ENCODE assay signal across 18 cellular contexts in the genomic region with DNA sequence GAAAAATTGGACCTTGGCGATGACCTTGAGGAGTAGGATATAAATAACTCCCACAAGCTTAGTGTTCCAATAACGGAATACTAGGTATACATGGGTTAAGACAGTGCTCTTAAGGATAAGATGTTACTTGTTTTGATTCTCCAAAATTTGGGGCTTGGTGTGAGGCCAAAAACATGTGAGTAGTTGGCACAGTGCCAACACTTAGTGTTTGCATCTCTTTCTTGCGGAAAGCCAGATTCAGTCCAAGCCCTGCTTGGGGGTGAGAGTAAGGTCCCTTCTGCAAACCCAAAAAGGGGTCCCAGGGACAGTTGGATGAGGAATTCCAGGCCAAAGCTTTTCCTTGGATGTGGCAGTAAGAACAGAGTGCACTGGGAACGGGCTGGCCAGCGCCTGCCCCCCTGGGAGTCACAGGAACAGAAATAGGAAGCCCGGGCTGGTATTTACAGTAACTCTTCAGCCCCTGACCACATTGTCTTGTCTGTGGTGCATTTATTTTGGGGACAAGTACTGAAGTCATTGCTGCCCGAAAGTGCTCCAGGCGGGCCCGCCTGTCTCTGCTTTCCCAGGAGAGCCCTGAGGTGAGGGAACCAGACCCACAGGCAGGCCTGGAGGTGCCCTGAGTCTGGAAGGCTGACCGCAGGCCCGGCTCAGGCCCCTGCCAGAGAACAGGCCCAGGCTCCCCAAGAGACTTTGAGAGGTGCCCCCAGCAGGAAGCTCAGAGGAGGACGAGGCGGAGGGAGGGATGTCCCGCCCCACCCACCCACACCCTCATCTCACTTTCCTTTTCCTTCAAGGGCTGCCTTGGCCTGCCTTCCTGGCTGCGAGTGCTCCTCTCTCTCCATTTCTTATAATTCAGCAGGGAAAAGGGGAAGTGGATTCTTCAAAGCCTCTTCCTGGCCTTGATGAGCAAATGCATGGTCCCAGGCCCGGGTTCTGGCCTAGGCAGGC.
DNase-seq lines count a peak whose midpoint lies in the region; ATAC-seq, FAIRE-seq and TF ChIP-seq lines count a peak whose summit lies in the region.
"Had no signal": no experiment of that assay in that cellular context is flagged by ENCODE, and none has a peak within 500 bp of the region (broad histone marks: within the 10 kb centered on the region; RNA-seq: fewer than 3 reads in every experiment).

No MANE protein-coding gene starts in this region.

- DNase-seq in GM12891 (ENCODE audit: insufficient read length, low spot score), result no peak
- peak; percentile 37 to 71 (median 69) for DNase-seq in right cardiac atrium
- DNase-seq in sigmoid colon, result no peak
- DNase-seq in midbrain (lab: John Stamatoyannopoulos, UW), result no peak
- no peak for DNase-seq in endothelial cell (ENCODE audit: low spot score)
- DNase-seq: activated naive CD8-positive, alpha-beta T cell treated with anti-CD3 and anti-CD28 coated beads, Interleukin-2, amount 50 U/mL, for 24 hours; CD4-positive, alpha-beta memory T cell; esophagus squamous epithelium; NCI-H187 treated with DMSO at 0.1 percent for 48 hours; NCI-H774; stimulated activated naive CD8-positive, alpha-beta T cell treated with anti-CD3 and anti-CD28 coated beads, Interleukin-15, amount 100 ng/mL, for 72 hours had no signal

- 51% methylated on average over 16 of the region's 16 CpGs for WGBS in right cardiac atrium
- WGBS in sigmoid colon, 2 donors, result 76 to 78% methylated on average over 16 of the region's 16 CpGs

- H3K9me3 ChIP-seq in OCI-LY1 (ENCODE audit: low read length) (no peaks in the 10 kb centered on the region), right cardiac atrium (ENCODE audit: control insufficient read depth, low read length) (no peaks in the 10 kb centered on the region), sigmoid colon (no peaks in the 10 kb centered on the region)
- H3K9me3 ChIP-seq: esophagus squamous epithelium, HAP-1 had no signal

- H3F3A ChIP-seq in OCI-LY1 (ENCODE audit: insufficient read depth, low read length), result no peaks in the 10 kb centered on the region

- no peaks in the 10 kb centered on the region for H3K79me2 ChIP-seq in OCI-LY1 (ENCODE audit: insufficient read depth, low read length)

- intact Hi-C loops in right cardiac atrium (cut with DNase I), result no loop called here
- intact Hi-C loops in sigmoid colon (cut with DNase I), result no loop called here

- no peak for TF ChIP-seq EP300 in sigmoid colon (IDR thresholded peaks at IDR 0.05)

- FAIRE-seq in GM12891 (lab: Jason Lieb, UNC), result no peak
- FAIRE-seq: G401.6, GM18507 had no signal

- peak overlapping the region; percentile 19; the same call in 1 of the 2 replicates for H3K9ac ChIP-seq in OCI-LY1 (ENCODE audit: low read length)

- peaks cover 2% of the 10 kb centered on the region for H3K4me1 Mint-ChIP-seq in endothelial cell (ENCODE audit: unreplicated experiment)
- H3K4me1 Mint-ChIP-seq: activated naive CD8-positive, alpha-beta T cell treated with anti-CD3 and anti-CD28 coated beads, Interleukin-2, amount 50 U/mL, for 24 hours; stimulated activated naive CD8-positive, alpha-beta T cell treated with anti-CD3 and anti-CD28 coated beads, Interleukin-15, amount 100 ng/mL, for 72 hours had no signal

- no peaks in the 10 kb centered on the region for H3K36me3 Mint-ChIP-seq in endothelial cell (ENCODE audit: low read depth, unreplicated experiment)
- H3K36me3 Mint-ChIP-seq: CD4-positive, alpha-beta memory T cell had no signal

- peak overlapping the region; percentile 54; the same call in 1 of the 2 replicates for H3K4me2 ChIP-seq in OCI-LY1 (ENCODE audit: low read length)

- TF ChIP-seq CTCF in OCI-LY1 (IDR thresholded peaks at IDR 0.05; ENCODE audit: low read length) (no peak), sigmoid colon (IDR thresholded peaks at IDR 0.05) (no peak), endothelial cell (IDR thresholded peaks at IDR 0.05; ENCODE audit: unreplicated experiment) (no peak)

- H3K9me2 ChIP-seq in OCI-LY1 (ENCODE audit: low read depth, low read length), result no peaks in the 10 kb centered on the region

- no peaks in the 10 kb centered on the region for H3K27me3 Mint-ChIP-seq in endothelial cell (ENCODE audit: unreplicated experiment)
- H3K27me3 Mint-ChIP-seq: stimulated activated naive CD8-positive, alpha-beta T cell treated with anti-CD3 and anti-CD28 coated beads, Interleukin-15, amount 100 ng/mL, for 72 hours had no signal

- no peak overlapping the region for H3K4me3 Mint-ChIP-seq in endothelial cell (ENCODE audit: unreplicated experiment)
- H3K4me3 Mint-ChIP-seq: activated naive CD8-positive, alpha-beta T cell treated with anti-CD3 and anti-CD28 coated beads, Interleukin-2, amount 50 U/mL, for 24 hours; CD4-positive, alpha-beta memory T cell; stimulated activated naive CD8-positive, alpha-beta T cell treated with anti-CD3 and anti-CD28 coated beads, Interleukin-15, amount 100 ng/mL, for 72 hours had no signal

- TF ChIP-seq POLR2A in GM12891 (IDR thresholded peaks at IDR 0.05; ENCODE audit: low read depth, low read length) (no peak), sigmoid colon (IDR thresholded peaks at IDR 0.05) (no peak)

- no peak overlapping the region for H3K27ac Mint-ChIP-seq in endothelial cell (ENCODE audit: unreplicated experiment)
- H3K27ac Mint-ChIP-seq: activated naive CD8-positive, alpha-beta T cell treated with anti-CD3 and anti-CD28 coated beads, Interleukin-2, amount 50 U/mL, for 24 hours; CD4-positive, alpha-beta memory T cell; stimulated activated naive CD8-positive, alpha-beta T cell treated with anti-CD3 and anti-CD28 coated beads, Interleukin-15, amount 100 ng/mL, for 72 hours had no signal

- no peaks in the 10 kb centered on the region for H3K9me3 Mint-ChIP-seq in endothelial cell (ENCODE audit: unreplicated experiment)
- H3K9me3 Mint-ChIP-seq: CD4-positive, alpha-beta memory T cell; stimulated activated naive CD8-positive, alpha-beta T cell treated with anti-CD3 and anti-CD28 coated beads, Interleukin-15, amount 100 ng/mL, for 72 hours had no signal

- H3K27ac ChIP-seq in OCI-LY1 (ENCODE audit: low read depth, low read length, poor library complexity, severe bottlenecking) (peak overlapping the region; percentile 93), right cardiac atrium (ENCODE audit: low read length) (peak overlapping the region; percentile 45), sigmoid colon (peak overlapping the region in 3 of 4 donors; percentile 39 to 45 (median 39))
- H3K27ac ChIP-seq: SK-N-MC had no signal

- H3K36me3 ChIP-seq in OCI-LY1 (ENCODE audit: insufficient read depth, low read length) (no peaks in the 10 kb centered on the region), sigmoid colon (no peaks in the 10 kb centered on the region)
- H3K36me3 ChIP-seq: esophagus squamous epithelium, HAP-1 had no signal

- H3K27me3 ChIP-seq in OCI-LY1 (ENCODE audit: insufficient read depth, low read length), result no peaks in the 10 kb centered on the region
- H3K27me3 ChIP-seq in right cardiac atrium (ENCODE audit: control insufficient read depth, insufficient read depth), result no peaks in the 10 kb centered on the region
- no peaks in the 10 kb centered on the region for H3K27me3 ChIP-seq in sigmoid colon
- H3K27me3 ChIP-seq: esophagus squamous epithelium had no signal

- peak; percentile 50 to 60 for ATAC-seq in right cardiac atrium
- no peak for ATAC-seq in GM19455 (IDR thresholded peaks at IDR 0.05; ENCODE audit: unreplicated experiment)
- no peak for ATAC-seq in HG02840 (IDR thresholded peaks at IDR 0.05; ENCODE audit: low FRiP score, unreplicated experiment)
- ATAC-seq: activated naive CD8-positive, alpha-beta T cell treated with anti-CD3 and anti-CD28 coated beads, Interleukin-2, amount 50 U/mL, for 24 hours; stimulated activated naive CD8-positive, alpha-beta T cell treated with anti-CD3 and anti-CD28 coated beads, Interleukin-15, amount 100 ng/mL, for 72 hours had no signal

- H2AFZ ChIP-seq in OCI-LY1 (ENCODE audit: low read length), result no peak overlapping the region

- no peaks in the 10 kb centered on the region for H4K20me1 ChIP-seq in OCI-LY1 (ENCODE audit: insufficient read depth, low read length)

- no peak overlapping the region for H3K4me3 ChIP-seq in OCI-LY1 (ENCODE audit: low read depth, low read length, poor library complexity, severe bottlenecking)
- no peak overlapping the region for H3K4me3 ChIP-seq in right cardiac atrium (ENCODE audit: low read length)
- no peak overlapping the region for H3K4me3 ChIP-seq in sigmoid colon
- H3K4me3 ChIP-seq: esophagus squamous epithelium, HAP-1, SK-N-MC had no signal

- H3K4me1 ChIP-seq in OCI-LY1 (ENCODE audit: insufficient read depth, low read length, severe bottlenecking) (peaks cover 56% of the 10 kb centered on the region), right cardiac atrium (ENCODE audit: control insufficient read depth, insufficient read depth, low read length) (peaks cover 6% of the 10 kb centered on the region), sigmoid colon (peaks cover 0 to 16% (median 0%) of the 10 kb centered on the region in 4 donors)
- H3K4me1 ChIP-seq: HAP-1 had no signal

TF ChIP-seq in GM12891, 5 proteins besides CTCF, POLR2A, EP300 and RAD21:
- peak; percentile 43 for TF ChIP-seq SPI1 (IDR thresholded peaks at IDR 0.05; ENCODE audit: low read depth, low read length)
- TF ChIP-seq POU2F2 (IDR thresholded peaks at IDR 0.05; ENCODE audit: low read depth, low read length), result no peak
- no peak for TF ChIP-seq PAX5 (IDR thresholded peaks at IDR 0.05; ENCODE audit: insufficient read depth, low read length, severe bottlenecking)
- TF ChIP-seq TAF1 (IDR thresholded peaks at IDR 0.05; ENCODE audit: low read depth, low read length), result no peak
- no peak for TF ChIP-seq POLR2AphosphoS5 (IDR thresholded peaks at IDR 0.05; ENCODE audit: low read depth, low read length)

Comparison
In these comparisons a context has a peak if more than half of its experiments do, and no peak if none do; other contexts are left out.
1. DNase-seq: peak in right cardiac atrium (3 of 3); none in GM12891 (single experiment), sigmoid colon (single experiment), midbrain (single experiment) and endothelial cell (single experiment).
2. H3K27ac ChIP-seq: peak in every context shown above with its lines; median percentile 93 in OCI-LY1; 45 in right cardiac atrium; 39 in sigmoid colon.
3. ATAC-seq: peak in right cardiac atrium (2 of 2); none in GM19455 (single experiment) and HG02840 (single experiment).